8 cellular contexts compared by ENCODE assay signal in the genomic region with DNA sequence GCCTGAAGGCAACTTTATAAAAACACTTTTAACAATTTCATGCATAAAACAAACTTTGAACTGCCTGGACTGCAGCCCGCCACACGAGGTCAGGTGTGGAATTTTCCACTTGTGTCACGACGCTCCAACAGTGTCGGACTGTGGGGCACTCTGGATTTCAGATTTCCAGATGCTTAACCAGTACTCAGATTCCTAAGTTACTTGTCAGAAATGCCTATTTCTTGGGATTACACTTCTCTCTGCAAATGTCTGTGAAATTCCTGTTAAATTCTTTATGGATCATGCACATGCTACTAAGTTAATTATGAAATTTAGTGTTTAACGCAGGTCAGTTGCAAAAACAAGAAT. TPM values are rescaled to one million over a fixed set of nuclear protein-coding genes. Genes with fewer than 3 reads are reported as not detected.
DNase-seq lines count a peak whose midpoint lies in the region; ATAC-seq and TF ChIP-seq lines count a peak whose summit lies in the region.

No MANE protein-coding gene starts in this region.

- H3K4me3 Mint-ChIP-seq in neural crest cell, result peak overlapping the region; percentile 13

- H3K27me3 ChIP-seq in HUES6 (ENCODE audit: control insufficient read depth, insufficient read depth, low read length), result no peaks in the 10 kb centered on the region
- H3K27me3 ChIP-seq in duodenal mucosa (ENCODE audit: control insufficient read depth in 1 of 2, insufficient read depth in 2 of 2, low read length in 2 of 2), result no peaks in the 10 kb centered on the region
- H3K27me3 ChIP-seq in PC-9 (ENCODE audit: insufficient read depth, low read depth), result no peaks in the 10 kb centered on the region

- H3K4me1 Mint-ChIP-seq in neural crest cell, result peaks cover 42% of the 10 kb centered on the region

- CTCF ChIA-PET in PC-9 (lab: Charles Lee), result interaction anchor here (0.6 kb wide), 1 partner anchor 426 kb away, joined by 12 read pairs; no protein-coding TSS in a partner anchor

- no peaks in the 10 kb centered on the region for H3K9me2 ChIP-seq in PC-9 (ENCODE audit: insufficient read depth)

- H3K79me2 ChIP-seq in PC-9 (ENCODE audit: low read depth), result 0 out of 2 replicates have a peak, but pooled peaks cover 11% of the 10 kb centered on the region

- H3K4me1 ChIP-seq in HUES6 (ENCODE audit: control insufficient read depth, insufficient read depth, low read length), result peaks cover 25% of the 10 kb centered on the region
- peaks cover 13 to 22% of the 10 kb centered on the region in 2 donors for H3K4me1 ChIP-seq in duodenal mucosa (ENCODE audit: control insufficient read depth in 1 of 2, insufficient read depth in 2 of 2, low read length in 2 of 2)
- 0 out of 2 replicates have a peak, but pooled peaks cover 4% of the 10 kb centered on the region for H3K4me1 ChIP-seq in PC-9 (replicated peaks; ENCODE audit: insufficient read depth)

- H3K36me3 Mint-ChIP-seq in neural crest cell (ENCODE audit: low read depth), result no peaks in the 10 kb centered on the region

- H3K36me3 ChIP-seq in HUES6 (ENCODE audit: control insufficient read depth, insufficient read depth, low read length), result peaks cover 9% of the 10 kb centered on the region
- H3K36me3 ChIP-seq in duodenal mucosa (ENCODE audit: control insufficient read depth in 1 of 2, insufficient read depth in 2 of 2, low read length in 2 of 2), result peaks cover 0 to 5% of the 10 kb centered on the region in 2 donors
- no peaks in the 10 kb centered on the region for H3K36me3 ChIP-seq in PC-9 (ENCODE audit: low read depth)

- H2AFZ ChIP-seq in PC-9, result no peak overlapping the region

- POLR2A ChIA-PET in PC-9 (lab: Charles Lee; ENCODE audit: unreplicated experiment), result no interaction called here

- no peak overlapping the region for H3K4me2 ChIP-seq in PC-9

- H3K27ac Mint-ChIP-seq in neural crest cell (ENCODE audit: unreplicated experiment), result no peak overlapping the region

- no TSS peak for BruUV-seq in PC-9 (replicated peaks; lab: Mats Ljungman, UMichigan)

- H3K27ac ChIP-seq in HUES6 (ENCODE audit: low read depth, low read length) (no peak overlapping the region), duodenal mucosa (ENCODE audit: low read depth, low read length) (no peak overlapping the region), PC-9 (no peak overlapping the region)

- peaks cover 10% of the 10 kb centered on the region for H3K27me3 Mint-ChIP-seq in neural crest cell (ENCODE audit: low read depth)

- no peaks in the 10 kb centered on the region for H3K9me3 Mint-ChIP-seq in neural crest cell

- H3K9me3 ChIP-seq in HUES6 (ENCODE audit: control insufficient read depth, insufficient read depth, low read depth, low read length), result no peaks in the 10 kb centered on the region
- H3K9me3 ChIP-seq in duodenal mucosa (ENCODE audit: control insufficient read depth in 1 of 2, low read length in 2 of 2), result no peaks in the 10 kb centered on the region
- no peaks in the 10 kb centered on the region for H3K9me3 ChIP-seq in PC-9 (ENCODE audit: insufficient read depth, low read depth)

- intact Hi-C loops in PC-9 (cut with micrococcal nuclease; ENCODE audit: unreplicated experiment), result loop anchor here (1.0 to 5.0 kb wide), 3 partner anchors 50 to 89 kb away; a partner anchor contains a TSS

- no peak for ATAC-seq in HG03457 (IDR thresholded peaks at IDR 0.05; ENCODE audit: unreplicated experiment)
- ATAC-seq in HG02870 (IDR thresholded peaks at IDR 0.05; ENCODE audit: unreplicated experiment), result no peak

- peak overlapping the region; percentile 62 for H3K4me3 ChIP-seq in AG09309 (ENCODE audit: control insufficient read depth, low read depth, low read length)
- H3K4me3 ChIP-seq in HUES6 (ENCODE audit: low read depth, low read length), result peak overlapping the region; percentile 43
- peak overlapping the region; percentile 67 to 70 for H3K4me3 ChIP-seq in duodenal mucosa (ENCODE audit: low read depth in 1 of 2, low read length in 2 of 2)
- no peak overlapping the region for H3K4me3 ChIP-seq in PC-9

- DNase-seq in AG09309 (ENCODE audit: low read depth) (peak; percentile 24), neural crest cell (ENCODE audit: low read depth, low spot score) (no peak), PC-9 (no peak), T-helper 1 cell (no peak)

- no peak for TF ChIP-seq CTCF in AG09309 (IDR thresholded peaks at IDR 0.05; ENCODE audit: control insufficient read depth, insufficient read depth, low read depth, low read length, missing control alignments)
- no peak for TF ChIP-seq CTCF in neural crest cell (conservative IDR thresholded peaks at IDR 0.05)
- no peak for TF ChIP-seq CTCF in PC-9 (conservative IDR thresholded peaks at IDR 0.05)

- peaks cover 51% of the 10 kb centered on the region for H4K20me1 ChIP-seq in PC-9 (ENCODE audit: insufficient read depth)

- H3K9ac ChIP-seq in HUES6 (ENCODE audit: low read length), result no peak overlapping the region
- H3K9ac ChIP-seq in duodenal mucosa (ENCODE audit: low read depth in 1 of 2, low read length in 2 of 2), result peak overlapping the region in 1 of 2 donors; percentile 57

- peaks cover 7% of the 10 kb centered on the region; the same call in 1 of the 2 replicates for H3F3A ChIP-seq in PC-9 (ENCODE audit: insufficient read depth, low read depth)

RNA-seq across cellular contexts. Expression of a gene that starts 0.5 kb away (rescaled TPM):
- total RNA-seq in neural crest cell (0.91 and 1.1 TPM in 2 replicates), PC-9 (2021) (0.37 and 0.85 TPM in 2 replicates)

RNA-seq across cellular contexts. Expression of a gene that starts 43.1 kb away (rescaled TPM):
- total RNA-seq in neural crest cell (0.41 TPM in 1 of 2 replicates, not detected in the other), PC-9 (2021) (3.4 and 4.3 TPM in 2 replicates)
